1 cellular context compared by ENCODE assay signal in genomic region chr2:73233932-73234832, GRCh38.
A peak's percentile ranks its signal among the peaks of the same experiment; 100 is the strongest.
TF ChIP-seq lines count a peak whose summit lies in the region.

Gene CCT7, plus strand, starts transcription at chr2:73234308. Its CDS starts 71 bp downstream, at chr2:73234379.

TF ChIP-seq in GM12878, 131 proteins besides CTCF, POLR2A, EP300 and RAD21 (continued from another document and continues in another):
- TF ChIP-seq KLF5 (IDR thresholded peaks at IDR 0.05; ENCODE audit: partially characterized antibody) (peak; percentile 85), IKZF1 (conservative IDR thresholded peaks at IDR 0.05) (peak; percentile 79), CEBPZ (IDR thresholded peaks at IDR 0.05; ENCODE audit: low read depth, low read length) (peak; percentile 29; the same call in 1 of the 2 replicates), ZSCAN29 (IDR thresholded peaks at IDR 0.05) (peak; percentile 87), MLLT1 (IDR thresholded peaks at IDR 0.05) (peak; percentile 67), CBX3 (IDR thresholded peaks at IDR 0.05; ENCODE audit: borderline replicate concordance, low read depth) (no peak), SPI1 (IDR thresholded peaks at IDR 0.05; ENCODE audit: borderline replicate concordance, insufficient read depth, low read depth, low read length) (peak; percentile 62; the same call in 1 of the 2 replicates), TAF1 (IDR thresholded peaks at IDR 0.05; ENCODE audit: borderline replicate concordance, low read depth, low read length) (peak; percentile 99), E2F4 (IDR thresholded peaks at IDR 0.05; ENCODE audit: low read depth, low read length) (no peak), RCOR1 (conservative IDR thresholded peaks at IDR 0.05; ENCODE audit: low read depth, low read length) (no peak), E4F1 (IDR thresholded peaks at IDR 0.05; ENCODE audit: borderline replicate concordance, partially characterized antibody) (peak; percentile 15), CHD2 (IDR thresholded peaks at IDR 0.05; ENCODE audit: borderline replicate concordance, low read depth, low read length) (peak; percentile 46; the same call in 1 of the 2 replicates), ASH2L (IDR thresholded peaks at IDR 0.05; ENCODE audit: borderline replicate concordance, low read depth) (peak; percentile 94), STAT1 (conservative IDR thresholded peaks at IDR 0.05) (peak; percentile 96; the same call in 1 of the 2 replicates), SUPT20H (IDR thresholded peaks at IDR 0.05; ENCODE audit: borderline replicate concordance, control insufficient read depth, low read depth, low read length) (no peak), EGR1 (IDR thresholded peaks at IDR 0.05; ENCODE audit: borderline replicate concordance in 1 of 2, low read depth in 2 of 2, low read length in 2 of 2) (peak in 1 of 2 experiments; percentile 52; a peak in 2 of 3 replicates), MYB (IDR thresholded peaks at IDR 0.05; ENCODE audit: borderline replicate concordance, low read depth, low read length) (no peak), SMARCA5 (IDR thresholded peaks at IDR 0.05) (peak; percentile 80), FOS (IDR thresholded peaks at IDR 0.05; ENCODE audit: borderline replicate concordance, extremely low read depth, insufficient read length) (no peak), CEBPB (IDR thresholded peaks at IDR 0.05; ENCODE audit: borderline replicate concordance in 1 of 2, low read depth in 2 of 2, low read length in 2 of 2) (no peak), ATF3 (IDR thresholded peaks at IDR 0.05; ENCODE audit: borderline replicate concordance, extremely low read depth, low read depth, low read length) (no peak), MTA3 (IDR thresholded peaks at IDR 0.05; ENCODE audit: borderline replicate concordance, low read length) (no peak), IKZF2 (IDR thresholded peaks at IDR 0.05) (peak in 1 of 2 experiments; percentile 12; a peak in 2 of 4 replicates), LARP7 (IDR thresholded peaks at IDR 0.05) (peak; percentile 83), SMC3 (IDR thresholded peaks at IDR 0.05; ENCODE audit: borderline replicate concordance, low read length) (no peak), EED (IDR thresholded peaks at IDR 0.05; ENCODE audit: low read depth) (peak; percentile 13; the same call in 1 of the 2 replicates), DPF2 (IDR thresholded peaks at IDR 0.05) (peak; percentile 57), PKNOX1 (IDR thresholded peaks at IDR 0.05) (peak; percentile 43; the same call in 1 of the 2 replicates), HSF1 (IDR thresholded peaks at IDR 0.05; ENCODE audit: low read depth, low read length) (peak; percentile 83), FOXK2 (IDR thresholded peaks at IDR 0.05) (peak; percentile 44), IRF4 (IDR thresholded peaks at IDR 0.05; ENCODE audit: low read depth, low read length) (no peak), REST (IDR thresholded peaks at IDR 0.05; ENCODE audit: low read depth, low read length) (peak; percentile 38; the same call in 1 of the 2 replicates), ZNF622 (IDR thresholded peaks at IDR 0.05) (no peak), SIN3A (IDR thresholded peaks at IDR 0.05; ENCODE audit: low read depth, low read length) (no peak), PAX5 (IDR thresholded peaks at IDR 0.05; ENCODE audit: borderline replicate concordance, low read depth, low read length) (no peak), RUNX3 (IDR thresholded peaks at IDR 0.05; ENCODE audit: low read length) (peak; percentile 85), BACH1 (IDR thresholded peaks at IDR 0.05; ENCODE audit: borderline replicate concordance) (peak; percentile 86), ESRRA (IDR thresholded peaks at IDR 0.05; ENCODE audit: low read length) (no peak), BMI1 (IDR thresholded peaks at IDR 0.05; ENCODE audit: borderline replicate concordance) (no peak), RELA (IDR thresholded peaks at IDR 0.05; ENCODE audit: borderline replicate concordance, partially characterized antibody) (peak; percentile 61), STAT3 (IDR thresholded peaks at IDR 0.05; ENCODE audit: low read depth, low read length) (no peak), ZNF274 (IDR thresholded peaks at IDR 0.05; ENCODE audit: insufficient read depth, insufficient read length) (no peak), EZH2 (IDR thresholded peaks at IDR 0.05; ENCODE audit: borderline replicate concordance, control insufficient read depth, low read depth, low read length) (no peak), NRF1 (conservative IDR thresholded peaks at IDR 0.05; ENCODE audit: low read depth, low read length) (no peak), SIX5 (IDR thresholded peaks at IDR 0.05; ENCODE audit: low read depth, low read length, severe bottlenecking) (peak; percentile 57), CBFB (IDR thresholded peaks at IDR 0.05; ENCODE audit: low read depth) (peak; percentile 90), NKRF (conservative IDR thresholded peaks at IDR 0.05) (peak; percentile 62), ETV6 (conservative IDR thresholded peaks at IDR 0.05 in 1 of 2, IDR thresholded peaks at IDR 0.05 in 1 of 2; ENCODE audit: borderline replicate concordance in 1 of 2, low read depth in 1 of 2) (peak in 1 of 2 experiments; percentile 53; a peak in 1 of 4 replicates), ZNF217 (IDR thresholded peaks at IDR 0.05) (no peak), POLR2AphosphoS5 (IDR thresholded peaks at IDR 0.05; ENCODE audit: low read length) (peak; percentile 99)
